Comparison of ENCODE assay signal across 8 cellular contexts in genomic region chr10:52779541-52780390, GRCh38. TPM values are rescaled to one million over a fixed set of nuclear protein-coding genes. Genes with fewer than 3 reads are reported as not detected.
DNase-seq lines count a peak whose midpoint lies in the region; TF ChIP-seq lines count a peak whose summit lies in the region.

No MANE protein-coding gene starts in this region.

- no peaks in the 10 kb centered on the region for H3K36me3 Mint-ChIP-seq in nephron (ENCODE audit: low read depth)

- H2AFZ ChIP-seq in fibroblast of lung (ENCODE audit: low read length): no peak overlapping the region

- peak; percentile 58 for DNase-seq in 8988T
- peak; percentile 48 for DNase-seq in LHCN-M2 (ENCODE audit: low read depth)
- peak; percentile 30 to 68 for DNase-seq in fibroblast of lung (ENCODE audit: low read depth in 2 of 2)
- no peak for DNase-seq in NCI-H1694 treated with DMSO at 0.1 percent for 48 hours (lab: John Stamatoyannopoulos, UW)

- H3K9me3 ChIP-seq in HEK293 (ENCODE audit: control insufficient read depth, insufficient read depth, low read depth, low read length) (no peaks in the 10 kb centered on the region), fibroblast of lung (ENCODE audit: control insufficient read depth, insufficient read depth, low read depth, low read length) (no peaks in the 10 kb centered on the region)

- H3K4me2 ChIP-seq in fibroblast of lung (ENCODE audit: extremely low read depth, insufficient read depth, low read length): no peak overlapping the region

- H3K4me3 Mint-ChIP-seq in nephron: no peak overlapping the region

- CTCF ChIA-PET in HEK293 (lab: Yijun Ruan, JAX): interaction anchor here (0.6 to 6.2 kb wide), 17 partner anchors 8 to 1313 kb away, joined by 3 to 73 read pairs (median 8); no protein-coding TSS in a partner anchor

- no peak overlapping the region for H3K9ac ChIP-seq in fibroblast of lung (ENCODE audit: insufficient read depth, low read length)

- no peaks in the 10 kb centered on the region for H3K79me2 ChIP-seq in fibroblast of lung (ENCODE audit: control insufficient read depth, insufficient read depth, low read length)

- H3K9me3 Mint-ChIP-seq in nephron: no peaks in the 10 kb centered on the region

- POLR2A ChIA-PET in HEK293 (lab: Yijun Ruan, JAX): no interaction called here

- H4K20me1 ChIP-seq in fibroblast of lung (ENCODE audit: control insufficient read depth, extremely low read depth, insufficient read depth, low read length): no peaks in the 10 kb centered on the region

- no peak overlapping the region for H3K27ac Mint-ChIP-seq in nephron

- H3K36me3 ChIP-seq in HEK293 (ENCODE audit: control insufficient read depth in 2 of 2, insufficient read depth in 1 of 2, low read length in 2 of 2) (no peaks in the 10 kb centered on the region), fibroblast of lung (ENCODE audit: control insufficient read depth, insufficient read depth, low read length) (no peaks in the 10 kb centered on the region)

- no peaks in the 10 kb centered on the region for H3K27me3 Mint-ChIP-seq in nephron (ENCODE audit: low read depth)

- H3K4me1 ChIP-seq in HEK293 (ENCODE audit: control insufficient read depth, insufficient read depth, low read length) (no peaks in the 10 kb centered on the region), fibroblast of lung (ENCODE audit: control insufficient read depth, extremely low read depth, insufficient read depth, low read length) (no peaks in the 10 kb centered on the region)

- peaks cover 2% of the 10 kb centered on the region for H3K27me3 ChIP-seq in fibroblast of lung (ENCODE audit: control insufficient read depth, insufficient read depth, low read length)

- H3K4me3 ChIP-seq in HEK293 (ENCODE audit: low read depth, low read length) (no peak overlapping the region), WI38 (ENCODE audit: low read depth, low read length) (no peak overlapping the region), fibroblast of lung (replicated peaks in 1 of 4; ENCODE audit: control extremely low read depth in 1 of 4, insufficient read depth in 1 of 4, low read depth in 3 of 4, low read length in 4 of 4) (no peak overlapping the region)

- peak; percentile 95 for TF ChIP-seq CTCF in GM12872 (IDR thresholded peaks at IDR 0.05; ENCODE audit: insufficient read depth, low read depth, low read length)
- TF ChIP-seq CTCF in HEK293 (tag by site-specific recombination; IDR thresholded peaks at IDR 0.05): peak; percentile 73
- TF ChIP-seq CTCF in WI38 (IDR thresholded peaks at IDR 0.05; ENCODE audit: low read depth, low read length): peak; percentile 98
- TF ChIP-seq CTCF in fibroblast of lung (conservative IDR thresholded peaks at IDR 0.05 in 1 of 2, IDR thresholded peaks at IDR 0.05 in 1 of 2; ENCODE audit: low read depth in 1 of 2, low read length in 2 of 2): peak; percentile 96 to 99
- TF ChIP-seq CTCF in nephron (IDR thresholded peaks at IDR 0.05; ENCODE audit: unreplicated experiment in 3 of 3): peak; percentile 89 to 96 (median 95)

- no peaks in the 10 kb centered on the region for H3K4me1 Mint-ChIP-seq in nephron

- H3K27ac ChIP-seq in HEK293 (ENCODE audit: extremely low read depth, low read depth, low read length): no peak overlapping the region
- no peak overlapping the region for H3K27ac ChIP-seq in fibroblast of lung (ENCODE audit: insufficient read depth, low read length)

TF ChIP-seq in HEK293, 187 proteins besides CTCF, POLR2A, EP300 and RAD21 (continues in another document):
- TF ChIP-seq INSM2 (tag by site-specific recombination; IDR thresholded peaks at IDR 0.05) (no peak), ZNF24 (tag by site-specific recombination; IDR thresholded peaks at IDR 0.05) (no peak), ZBTB44 (tag by site-specific recombination; IDR thresholded peaks at IDR 0.05) (no peak), ZNF341 (tag by site-specific recombination; IDR thresholded peaks at IDR 0.05; ENCODE audit: low read depth) (no peak), ZNF2 (tag by site-specific recombination; IDR thresholded peaks at IDR 0.05) (0 out of 2 replicates have a peak, but pooled peaks have one; percentile 26), ZBTB48 (tag by site-specific recombination; IDR thresholded peaks at IDR 0.05) (peak; percentile 59; the same call in 1 of the 2 replicates), ZNF174 (tag by site-specific recombination; IDR thresholded peaks at IDR 0.05) (no peak), ZNF792 (tag by site-specific recombination; IDR thresholded peaks at IDR 0.05) (no peak), GFI1B (tag by site-specific recombination; IDR thresholded peaks at IDR 0.05) (no peak), ZNF473 (tag by site-specific recombination; IDR thresholded peaks at IDR 0.05) (no peak), ZNF654 (tag by site-specific recombination; IDR thresholded peaks at IDR 0.05; ENCODE audit: low read depth) (peak; percentile 93), ZNF391 (tag by site-specific recombination; IDR thresholded peaks at IDR 0.05; ENCODE audit: borderline replicate concordance, low read depth) (no peak), ZNF274 (IDR thresholded peaks at IDR 0.05; ENCODE audit: low read length) (no peak), ZNF274 (tag by site-specific recombination; IDR thresholded peaks at IDR 0.05; ENCODE audit: borderline replicate concordance) (no peak), SP3 (tag by site-specific recombination; IDR thresholded peaks at IDR 0.05) (no peak), ZNF148 (tag by site-specific recombination; IDR thresholded peaks at IDR 0.05; ENCODE audit: borderline replicate concordance) (no peak), GLIS1 (tag by site-specific recombination; IDR thresholded peaks at IDR 0.05) (no peak), ZNF146 (tag by site-specific recombination; IDR thresholded peaks at IDR 0.05) (no peak), PRDM1 (tag by site-specific recombination; IDR thresholded peaks at IDR 0.05) (no peak), ZNF18 (tag by site-specific recombination; IDR thresholded peaks at IDR 0.05) (no peak), ZNF629 (tag by site-specific recombination; IDR thresholded peaks at IDR 0.05) (no peak), ZNF302 (tag by site-specific recombination; IDR thresholded peaks at IDR 0.05; ENCODE audit: low read depth) (no peak)

RNA-seq across cellular contexts. Expression of gene MBL2, which starts 7.2 kb away (rescaled TPM):
- total RNA-seq in LHCN-M2 (2014; rRNA removed) (not detected in 2 replicates), fibroblast of lung (not detected in 2 replicates)
- polyA plus RNA-seq in LHCN-M2 (2012): not detected
- not detected in 2 replicates for polyA plus RNA-seq in fibroblast of lung
- polyA plus RNA-seq in fibroblast of lung (2012): not detected in 2 replicates
- not detected in 2 replicates for polyA minus RNA-seq in fibroblast of lung (ENCODE audit: low replicate concordance)
